8 cellular contexts compared by ENCODE assay signal in the genomic region with DNA sequence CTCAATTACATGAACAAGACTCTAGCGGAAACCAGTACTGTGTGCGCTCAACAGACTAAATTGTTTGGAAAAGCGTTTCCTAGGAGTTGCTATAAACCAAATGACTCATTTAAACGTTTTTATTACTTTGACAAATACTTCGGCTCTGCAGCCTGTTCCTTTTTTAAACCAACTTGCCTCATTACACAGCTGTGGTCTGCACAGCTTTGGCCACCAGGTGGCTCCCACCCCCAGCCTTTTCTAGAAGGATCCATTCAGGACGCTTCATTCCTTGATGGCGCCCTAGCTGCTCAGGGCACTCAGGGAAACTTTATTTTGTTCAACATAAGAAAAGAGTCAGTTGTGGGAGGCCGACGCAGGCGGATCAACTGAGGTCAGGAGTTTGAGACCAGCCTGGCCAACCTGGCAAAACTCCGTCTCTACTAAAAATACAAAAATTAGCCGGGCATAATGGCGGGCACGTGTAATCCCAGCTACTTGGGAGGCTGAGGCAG. TPM values are rescaled to one million over a fixed set of nuclear protein-coding genes. Genes with fewer than 3 reads are reported as not detected.
DNase-seq lines count a peak whose midpoint lies in the region; ATAC-seq and TF ChIP-seq lines count a peak whose summit lies in the region.

No MANE protein-coding gene starts in this region.

- H3K4me1 ChIP-seq in ascending aorta (peaks cover 0 to 4% of the 10 kb centered on the region in 2 donors), right atrium auricular region (peaks cover 0 to 15% of the 10 kb centered on the region in 2 donors), uterus (no peaks in the 10 kb centered on the region)

- no peaks in the 10 kb centered on the region for H3K9me3 ChIP-seq in ascending aorta
- H3K9me3 ChIP-seq in right atrium auricular region, result no peaks in the 10 kb centered on the region
- H3K9me3 ChIP-seq in uterus, result no peaks in the 10 kb centered on the region

- TF ChIP-seq POLR2A in uterus (IDR thresholded peaks at IDR 0.05), result peak in 1 of 2 donors; percentile 12

- peak; percentile 79 for ATAC-seq in GM21367 (IDR thresholded peaks at IDR 0.05; ENCODE audit: unreplicated experiment)

- no peaks in the 10 kb centered on the region for H3K36me3 ChIP-seq in ascending aorta
- H3K36me3 ChIP-seq in right atrium auricular region, result no peaks in the 10 kb centered on the region
- no peaks in the 10 kb centered on the region for H3K36me3 ChIP-seq in uterus

- H3K27me3 ChIP-seq in ascending aorta, result no peaks in the 10 kb centered on the region
- no peaks in the 10 kb centered on the region for H3K27me3 ChIP-seq in right atrium auricular region
- H3K27me3 ChIP-seq in uterus, result no peaks in the 10 kb centered on the region

- peak overlapping the region in 1 of 2 donors; percentile 40 for H3K27ac ChIP-seq in ascending aorta
- peak overlapping the region; percentile 20 to 70 for H3K27ac ChIP-seq in right atrium auricular region
- peak overlapping the region; percentile 73 to 77 for H3K27ac ChIP-seq in uterus

- TF ChIP-seq CTCF in ascending aorta (IDR thresholded peaks at IDR 0.05), result peak; percentile 89 to 95 (median 93)
- peak; percentile 76 to 96 for TF ChIP-seq CTCF in right atrium auricular region (IDR thresholded peaks at IDR 0.05)
- TF ChIP-seq CTCF in uterus (IDR thresholded peaks at IDR 0.05), result peak; percentile 91 to 96 (median 94)

- intact Hi-C loops in ascending aorta (cut with DNase I), result loop anchor here (1.0 to 5.0 kb wide), 6 partner anchors 41 to 535 kb away; partner anchors contain the start of genes LATS2, MRPL57, SKA3 and XPO4
- intact Hi-C loops in uterus (cut with DNase I; ENCODE audit: low total_unique reads), result loop anchor here (10.0 kb wide), 1 partner anchor 191 kb away; no protein-coding TSS in a partner anchor

- H3K4me3 ChIP-seq in ascending aorta, result peak overlapping the region in 1 of 2 donors; percentile 28
- no peak overlapping the region for H3K4me3 ChIP-seq in right atrium auricular region
- H3K4me3 ChIP-seq in uterus, result no peak overlapping the region

- peak; percentile 92 for DNase-seq in CD1c-positive myeloid dendritic cell (ENCODE audit: extremely low spot score)
- DNase-seq in NCI-H146 (lab: John Stamatoyannopoulos, UW), result peak; percentile 32
- peak; percentile 16 to 69 (median 39) for DNase-seq in T-helper 2 cell
- DNase-seq in ascending aorta (ENCODE audit: low spot score in 2 of 2), result peak; percentile 61 to 95
- peak; percentile 94 for DNase-seq in right atrium auricular region (ENCODE audit: low spot score)
- peak; percentile 62 for DNase-seq in putamen (ENCODE audit: low spot score)
- peak; percentile 92 to 94 for DNase-seq in uterus

RNA-seq across cellular contexts. Expression of gene XPO4, which starts 41.0 kb away (rescaled TPM):
- total RNA-seq in ascending aorta, result 5.1 TPM
- 10 to 100 TPM in 1 of 2 donors, 1 to 10 TPM in 1; 9.7 to 10.6 TPM for total RNA-seq in right atrium auricular region
- total RNA-seq in uterus, result 10 to 100 TPM in 2 of 4 donors, 1 to 10 TPM in 2; 4.9 to 35.4 (median 13.3) TPM

Comparison
In these comparisons a context has a peak if more than half of its experiments do, and no peak if none do; other contexts are left out.
1. DNase-seq: peak in every context shown above with its lines; median percentile 94 in right atrium auricular region; 93 in uterus; 92 in CD1c-positive myeloid dendritic cell; 78 in ascending aorta; 62 in putamen; 39 in T-helper 2 cell; 32 in NCI-H146.